Comparison of ENCODE assay signal across 8 cellular contexts in the genomic region with DNA sequence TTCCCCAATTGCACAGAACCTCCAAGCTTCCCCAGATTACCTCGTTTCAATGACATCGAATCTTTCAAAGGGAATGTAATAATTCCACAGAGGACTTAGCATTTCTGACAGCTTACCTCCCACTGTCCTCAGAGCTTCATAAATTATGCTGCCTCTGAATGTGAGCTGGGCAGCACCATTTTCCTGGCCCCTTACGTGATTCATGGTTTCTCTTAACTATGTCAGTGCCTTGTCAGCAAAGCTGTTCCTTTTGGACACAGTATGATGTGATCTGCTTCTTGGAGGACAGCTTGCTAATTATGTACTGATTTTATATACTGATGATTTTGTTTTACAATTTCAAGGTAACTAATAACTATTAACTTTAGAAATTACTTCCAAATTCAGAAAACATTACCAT. TPM values are rescaled to one million over a fixed set of nuclear protein-coding genes. Genes with fewer than 3 reads are reported as not detected.
DNase-seq lines count a peak whose midpoint lies in the region; ATAC-seq, FAIRE-seq and TF ChIP-seq lines count a peak whose summit lies in the region.

No MANE protein-coding gene starts in this region.

- peak overlapping the region; percentile 76 for H3K9ac ChIP-seq in BLaER1
- H3K9ac ChIP-seq in Loucy (ENCODE audit: low read depth, low read length, poor library complexity, severe bottlenecking), result peak overlapping the region; percentile 82

- FAIRE-seq in GM12892 (lab: Jason Lieb, UNC), result no peak

- DNase-seq in cerebellum (ENCODE audit: low spot score) (peak; percentile 23), mucosa of descending colon (peak in 1 of 3 donors; percentile 7), cerebellar nuclear complex (lab: John Stamatoyannopoulos, UW) (no peak), GM12892 (ENCODE audit: insufficient read length) (no peak), posterior cingulate gyrus (no peak)

- H3K27me3 ChIP-seq in BLaER1, result no peaks in the 10 kb centered on the region
- no peaks in the 10 kb centered on the region for H3K27me3 ChIP-seq in Loucy (ENCODE audit: insufficient read depth, low read length, poor library complexity, severe bottlenecking)

- ATAC-seq in mucosa of descending colon (peak; percentile 27), GM18873 (IDR thresholded peaks at IDR 0.05; ENCODE audit: low FRiP score, unreplicated experiment) (no peak)

- H3K36me3 ChIP-seq in BLaER1 (no peaks in the 10 kb centered on the region), Loucy (ENCODE audit: insufficient read depth, low read length) (no peaks in the 10 kb centered on the region), mucosa of descending colon (ENCODE audit: low read depth) (no peaks in the 10 kb centered on the region)

- H2AFZ ChIP-seq in Loucy (ENCODE audit: low read length), result peak overlapping the region; percentile 85

- intact Hi-C loops in mucosa of descending colon (cut with DNase I, micrococcal nuclease) (no loop called here), posterior cingulate gyrus (cut with DNase I) (no loop called here)

- no peaks in the 10 kb centered on the region for H3K9me2 ChIP-seq in Loucy (replicated peaks; ENCODE audit: low read depth, low read length)

- no peak for TF ChIP-seq CTCF in Loucy (conservative IDR thresholded peaks at IDR 0.05; ENCODE audit: low read length)
- TF ChIP-seq CTCF in mucosa of descending colon (IDR thresholded peaks at IDR 0.05), result no peak

- H3K9me3 ChIP-seq in BLaER1 (no peaks in the 10 kb centered on the region), Loucy (ENCODE audit: insufficient read depth, low read depth, low read length) (no peaks in the 10 kb centered on the region), mucosa of descending colon (no peaks in the 10 kb centered on the region)

- no peaks in the 10 kb centered on the region for H3F3A ChIP-seq in Loucy (ENCODE audit: low read depth)

- no peaks in the 10 kb centered on the region for H4K20me1 ChIP-seq in BLaER1
- H4K20me1 ChIP-seq in Loucy (ENCODE audit: insufficient read depth, low read length, poor library complexity, severe bottlenecking), result no peaks in the 10 kb centered on the region

- no peak for TF ChIP-seq POLR2A in GM12892 (IDR thresholded peaks at IDR 0.05; ENCODE audit: low read depth, low read length)

- peak overlapping the region; percentile 79 for H3K27ac ChIP-seq in BLaER1

- H3K4me3 ChIP-seq in BLaER1 (peak overlapping the region; percentile 59), Loucy (ENCODE audit: low read length, poor library complexity, severe bottlenecking) (peak overlapping the region; percentile 68), mucosa of descending colon (no peak overlapping the region)

- H3K4me2 ChIP-seq in BLaER1 (peak overlapping the region; percentile 90), Loucy (ENCODE audit: low read depth, low read length, poor library complexity, severe bottlenecking) (peak overlapping the region; percentile 91)

- H3K4me1 ChIP-seq in BLaER1 (peaks cover 19% of the 10 kb centered on the region), Loucy (ENCODE audit: insufficient read depth, low read length, poor library complexity, severe bottlenecking) (peaks cover 43% of the 10 kb centered on the region), mucosa of descending colon (ENCODE audit: low read depth) (peaks cover 4% of the 10 kb centered on the region)

- no peaks in the 10 kb centered on the region for H3K79me2 ChIP-seq in Loucy (ENCODE audit: insufficient read depth, low read length)

RNA-seq across cellular contexts. Expression of a gene that starts 27.7 kb away (rescaled TPM):
- total RNA-seq in cerebellum, result 117 TPM
- total RNA-seq in mucosa of descending colon, result 10 to 100 TPM; 17.5 to 77.9 (median 20.9) TPM
- polyA plus RNA-seq in GM12892 (2012; ENCODE audit: missing spikeins), result 63.9 TPM
